8 cellular contexts compared by ENCODE assay signal in genomic region chr6:33410711-33411631, GRCh38. TPM values are rescaled to one million over a fixed set of nuclear protein-coding genes. Genes with fewer than 3 reads are reported as not detected.
DNase-seq lines count a peak whose midpoint lies in the region; ATAC-seq and TF ChIP-seq lines count a peak whose summit lies in the region.

Gene PHF1 (plus strand): TSS chr6:33411014. CDS start chr6:33412264, 1,250 bp downstream.

- no peaks in the 10 kb centered on the region for H3K27me3 ChIP-seq in HL-60 (ENCODE audit: insufficient read depth, poor library complexity, severe bottlenecking)

- H3K27ac ChIP-seq in HL-60 (replicated peaks): peak within 1 kb of the TSS; percentile 93

- peak within 1 kb of the TSS; percentile 69 for H3K4me3 ChIP-seq in HL-60 (replicated peaks; ENCODE audit: insufficient read depth, low read length)

- ATAC-seq in GM21360 (IDR thresholded peaks at IDR 0.05; ENCODE audit: unreplicated experiment) (peak; percentile 34), left lobe of liver (peak; percentile 78)

- no peak for TF ChIP-seq CTCF in HL-60 (IDR thresholded peaks at IDR 0.05; ENCODE audit: insufficient read depth, low read length)

- DNase-seq in NCI-H1105 (lab: John Stamatoyannopoulos, UW) (peak; percentile 83), NCI-H1105 treated with DMSO at 0.1 percent for 48 hours (lab: John Stamatoyannopoulos, UW) (no peak), HL-60 (ENCODE audit: low read depth in 1 of 2, low spot score in 1 of 2) (no peak), SW 1271 (lab: John Stamatoyannopoulos, UW) (peak; percentile 68 to 87), cortex of kidney (lab: John Stamatoyannopoulos, UW) (peak; percentile 25), left lobe of liver (ENCODE audit: low spot score) (no peak)
- DNase-seq in stimulated activated naive CD4-positive, alpha-beta T cell treated with Interleukin-2 at 50 U/mL for 16 hours (lab: John Stamatoyannopoulos, UW): peak; percentile 89

RNA-seq across cellular contexts. Expression of gene PHF1, which starts in this region (rescaled TPM):
- 20.7 TPM for total RNA-seq in left lobe of liver

Comparison
In these comparisons a context has a peak if more than half of its experiments do, and no peak if none do; other contexts are left out.
1. DNase-seq: peak in NCI-H1105 (single experiment), SW 1271 (2 of 2), cortex of kidney (single experiment) and stimulated activated naive CD4-positive, alpha-beta T cell treated with Interleukin-2 at 50 U/mL for 16 hours (single experiment); none in NCI-H1105 treated with DMSO at 0.1 percent for 48 hours (single experiment), HL-60 (0 of 2) and left lobe of liver (single experiment).